1 cellular context compared by ENCODE assay signal in the genomic region with DNA sequence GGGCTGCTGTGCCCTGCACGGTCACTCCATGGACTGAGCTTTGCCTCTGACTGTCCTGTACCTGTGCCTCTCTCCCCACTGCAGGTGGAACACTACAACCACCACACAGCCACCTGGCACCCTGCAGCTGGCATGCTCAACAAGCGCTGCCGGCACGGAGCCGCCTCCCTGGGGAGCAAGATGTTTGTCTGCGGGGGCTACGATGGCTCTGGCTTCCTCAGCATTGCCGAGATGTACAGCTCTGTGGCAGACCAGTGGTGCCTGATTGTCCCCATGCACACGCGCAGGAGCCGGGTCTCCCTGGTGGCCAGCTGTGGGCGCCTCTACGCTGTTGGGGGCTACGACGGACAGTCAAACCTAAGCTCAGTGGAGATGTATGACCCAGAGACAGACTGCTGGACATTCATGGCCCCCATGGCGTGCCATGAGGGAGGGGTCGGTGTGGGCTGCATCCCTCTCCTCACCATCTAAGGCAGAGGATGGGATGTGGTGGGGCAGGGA.
A peak's percentile ranks its signal among the peaks of the same experiment; 100 is the strongest.
TF ChIP-seq lines count a peak whose summit lies in the region.

No MANE protein-coding gene starts in this region.

TF ChIP-seq in K562, 482 proteins besides CTCF, POLR2A, EP300 and RAD21:
- TF ChIP-seq RBM22 (IDR thresholded peaks at IDR 0.05; ENCODE audit: low read depth, low read length, poor library complexity, severe bottlenecking) (peak; percentile 21), POLR2G (IDR thresholded peaks at IDR 0.05; ENCODE audit: low read depth, low read length) (peak; percentile 45; the same call in 1 of the 2 replicates), ZNF143 (CRISPR knock-in tag; IDR thresholded peaks at IDR 0.05) (no peak)
